20 cellular contexts compared by ENCODE assay signal in the genomic region with DNA sequence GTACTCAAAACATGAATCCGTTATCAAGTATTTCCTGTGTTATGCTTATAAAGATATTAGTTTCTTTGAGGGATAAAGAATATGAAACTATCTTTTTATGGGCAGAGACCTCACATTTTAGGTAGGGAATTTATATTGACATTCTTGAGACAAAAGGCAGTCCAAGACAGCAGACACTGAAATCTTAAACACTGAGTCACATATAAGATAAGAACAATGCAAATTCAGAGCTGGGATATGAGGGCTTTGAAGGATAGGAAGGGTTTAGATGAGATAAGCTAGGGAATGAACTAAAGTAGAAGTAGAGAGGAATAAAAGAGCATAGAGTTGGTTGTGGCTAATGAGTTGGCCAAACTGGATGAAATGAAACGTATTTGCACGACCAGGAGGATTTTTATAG. TPM values are rescaled to one million over a fixed set of nuclear protein-coding genes. Genes with fewer than 3 reads are reported as not detected.
DNase-seq lines count a peak whose midpoint lies in the region; ATAC-seq and TF ChIP-seq lines count a peak whose summit lies in the region.
"Had no signal": no experiment of that assay in that cellular context is flagged by ENCODE, and none has a peak within 500 bp of the region (broad histone marks: within the 10 kb centered on the region; RNA-seq: fewer than 3 reads in every experiment).

No MANE protein-coding gene starts in this region.

- no peak for ATAC-seq in WTC11
- ATAC-seq: activated T-helper 17 cell treated with anti-CD3 and anti-CD28 coated beads, Interleukin-2, amount 50 U/mL, for 72 hours; naive thymus-derived CD4-positive, alpha-beta T cell had no signal

- no peak overlapping the region for H3K4me2 ChIP-seq in SK-N-SH

- H3K4me3 Mint-ChIP-seq in Caco-2 (ENCODE audit: unreplicated experiment) (peak overlapping the region; percentile 29), neural crest cell (no peak overlapping the region), MCF 10A (ENCODE audit: unreplicated experiment) (no peak overlapping the region), WTC11 (no peak overlapping the region)
- H3K4me3 Mint-ChIP-seq: activated T-helper 17 cell treated with anti-CD3 and anti-CD28 coated beads, Interleukin-2, amount 50 U/mL, for 72 hours; CD4-positive, alpha-beta T cell; naive thymus-derived CD4-positive, alpha-beta T cell had no signal

- H3K36me3 ChIP-seq in Caco-2 (ENCODE audit: control insufficient read depth, insufficient read depth, low read length) (no peaks in the 10 kb centered on the region), SK-N-SH (replicated peaks in 1 of 2; ENCODE audit: control insufficient read depth in 1 of 2, insufficient read depth in 2 of 2, low read length in 1 of 2) (peaks cover 42 to 53% of the 10 kb centered on the region in 2 experiments)
- H3K36me3 ChIP-seq: uterus had no signal

- H2AFZ ChIP-seq in SK-N-SH (ENCODE audit: low read depth), result no peak overlapping the region
- H2AFZ ChIP-seq: parathyroid adenoma had no signal

- H4K20me1 ChIP-seq in SK-N-SH (ENCODE audit: insufficient read depth), result no peaks in the 10 kb centered on the region

- peaks cover 32% of the 10 kb centered on the region for H3K4me1 Mint-ChIP-seq in Caco-2 (ENCODE audit: low read depth, unreplicated experiment)
- peaks cover 15% of the 10 kb centered on the region for H3K4me1 Mint-ChIP-seq in neural crest cell
- H3K4me1 Mint-ChIP-seq in MCF 10A (ENCODE audit: insufficient read depth, unreplicated experiment), result peaks cover 10% of the 10 kb centered on the region
- H3K4me1 Mint-ChIP-seq in WTC11, result peaks cover 12% of the 10 kb centered on the region
- H3K4me1 Mint-ChIP-seq: activated T-helper 17 cell treated with anti-CD3 and anti-CD28 coated beads, Interleukin-2, amount 50 U/mL, for 72 hours had no signal

- H3K27ac ChIP-seq in SK-N-SH (ENCODE audit: low read depth in 2 of 2, low read length in 1 of 2), result peak overlapping the region in 1 of 2 experiments; percentile 70; a peak in 2 of 4 replicates
- H3K27ac ChIP-seq: parathyroid adenoma, uterus had no signal

- no peak for TF ChIP-seq RAD21 in SK-N-SH (IDR thresholded peaks at IDR 0.05; ENCODE audit: low read length)

- H3K27me3 ChIP-seq in Caco-2 (replicated peaks; ENCODE audit: control insufficient read depth, insufficient read depth, low read length) (no peaks in the 10 kb centered on the region), SK-N-SH (ENCODE audit: insufficient read depth) (no peaks in the 10 kb centered on the region)
- H3K27me3 ChIP-seq: uterus had no signal

- no peaks in the 10 kb centered on the region for H3K9me2 ChIP-seq in SK-N-SH

- peaks cover 37% of the 10 kb centered on the region for H3F3A ChIP-seq in SK-N-SH (replicated peaks; ENCODE audit: insufficient read depth)

- CTCF ChIA-PET in Caco-2 (lab: Charles Lee) (no interaction called here), SK-N-SH (lab: Yijun Ruan, JAX) (no interaction called here), MCF 10A (lab: Yijun Ruan, JAX) (interaction anchor here (1.3 kb wide), 1 partner anchor 24 kb away, joined by 5 read pairs; no protein-coding TSS in a partner anchor), WTC11 (lab: Charles Lee) (no interaction called here)

- H3K27me3 Mint-ChIP-seq in Caco-2 (ENCODE audit: insufficient read depth, unreplicated experiment), result no peaks in the 10 kb centered on the region
- no peaks in the 10 kb centered on the region for H3K27me3 Mint-ChIP-seq in neural crest cell (ENCODE audit: low read depth)
- no peaks in the 10 kb centered on the region for H3K27me3 Mint-ChIP-seq in MCF 10A (ENCODE audit: insufficient read depth, unreplicated experiment)
- H3K27me3 Mint-ChIP-seq in WTC11 (ENCODE audit: low read depth), result no peaks in the 10 kb centered on the region
- H3K27me3 Mint-ChIP-seq: activated T-helper 17 cell treated with anti-CD3 and anti-CD28 coated beads, Interleukin-2, amount 50 U/mL, for 72 hours; CD4-positive, alpha-beta T cell; naive thymus-derived CD4-positive, alpha-beta T cell had no signal

- intact Hi-C loops in Caco-2 (cut with micrococcal nuclease; ENCODE audit: unreplicated experiment), result loop anchor here (5.0 kb wide), 1 partner anchor 49 kb away; no protein-coding TSS in a partner anchor
- intact Hi-C loops in MCF 10A (cut with micrococcal nuclease), result no loop called here

- H3K36me3 Mint-ChIP-seq in Caco-2 (ENCODE audit: insufficient read depth, unreplicated experiment) (peaks cover 37% of the 10 kb centered on the region), neural crest cell (ENCODE audit: low read depth) (peaks cover 22% of the 10 kb centered on the region), MCF 10A (ENCODE audit: insufficient read depth, unreplicated experiment) (peaks cover 32% of the 10 kb centered on the region), WTC11 (peaks cover 36% of the 10 kb centered on the region)

- H3K27ac Mint-ChIP-seq in Caco-2 (ENCODE audit: unreplicated experiment) (peak overlapping the region; percentile 83), neural crest cell (ENCODE audit: unreplicated experiment) (peak overlapping the region; percentile 8), MCF 10A (ENCODE audit: low read depth, unreplicated experiment) (no peak overlapping the region), WTC11 (no peak overlapping the region)
- H3K27ac Mint-ChIP-seq: activated T-helper 17 cell treated with anti-CD3 and anti-CD28 coated beads, Interleukin-2, amount 50 U/mL, for 72 hours; CD4-positive, alpha-beta T cell; naive thymus-derived CD4-positive, alpha-beta T cell had no signal

- WGBS in SK-N-SH (ENCODE audit: low lambda C conversion rate), result 69% methylated on average over 3 of the region's 3 CpGs

- peak in 1 of 2 experiments; percentile 5 for DNase-seq in Caco-2
- DNase-seq in SK-N-SH, result no peak
- peak; percentile 30 for DNase-seq in dermis blood vessel endothelial cell
- DNase-seq in neural crest cell (ENCODE audit: low read depth, low spot score), result no peak
- no peak for DNase-seq in MCF 10A (ENCODE audit: unreplicated experiment)
- DNase-seq in NK-92 (lab: John Stamatoyannopoulos, UW; ENCODE audit: unreplicated experiment), result no peak
- DNase-seq in NCI-H128 (lab: John Stamatoyannopoulos, UW; ENCODE audit: unreplicated experiment), result no peak
- DNase-seq in WTC11 (ENCODE audit: low spot score), result no peak
- DNase-seq: caudate nucleus; CD4-positive, alpha-beta T cell; DMS53; effector CD4-positive, alpha-beta T cell; islet precursor cell; naive thymus-derived CD4-positive, alpha-beta T cell; NCI-H2029; small intestine; substantia nigra; uterus had no signal

- H3K9me3 ChIP-seq in Caco-2 (no peaks in the 10 kb centered on the region), SK-N-SH (no peaks in the 10 kb centered on the region)
- H3K9me3 ChIP-seq: uterus had no signal

- peaks cover 51% of the 10 kb centered on the region for H3K4me1 ChIP-seq in Caco-2
- H3K4me1 ChIP-seq in SK-N-SH (ENCODE audit: control insufficient read depth in 1 of 2, insufficient read depth in 2 of 2, low read depth in 1 of 2, low read length in 1 of 2), result peaks cover 0 to 13% of the 10 kb centered on the region in 2 experiments; a peak in 2 of 4 replicates
- H3K4me1 ChIP-seq: parathyroid adenoma, uterus had no signal

- H3K4me3 ChIP-seq in Caco-2 (ENCODE audit: low read depth, low read length), result no peak overlapping the region
- no peak overlapping the region for H3K4me3 ChIP-seq in SK-N-SH (ENCODE audit: low read depth in 2 of 2, low read length in 1 of 2)
- H3K4me3 ChIP-seq: uterus had no signal

- POLR2A ChIA-PET in Caco-2 (lab: Charles Lee), result no interaction called here
- POLR2A ChIA-PET in SK-N-SH (lab: Yijun Ruan, JAX), result no interaction called here
- POLR2A ChIA-PET in MCF 10A (lab: Yijun Ruan, JAX), result no interaction called here
- POLR2A ChIA-PET in WTC11 (lab: Charles Lee), result no interaction called here

- no peaks in the 10 kb centered on the region for H3K79me2 ChIP-seq in SK-N-SH (ENCODE audit: insufficient read depth)
- H3K79me2 ChIP-seq: parathyroid adenoma had no signal

- peak in 1 of 2 experiments; percentile 48; a peak in 1 of 4 replicates for TF ChIP-seq EP300 in SK-N-SH (IDR thresholded peaks at IDR 0.05; ENCODE audit: borderline replicate concordance in 1 of 2, low read depth in 1 of 2, low read length in 1 of 2)

- TF ChIP-seq CTCF in Caco-2 (IDR thresholded peaks at IDR 0.05; ENCODE audit: insufficient read depth in 1 of 2, low read depth in 1 of 2, low read length in 1 of 2, severe bottlenecking in 1 of 2, unreplicated experiment in 1 of 2), result no peak
- TF ChIP-seq CTCF in SK-N-SH (IDR thresholded peaks at IDR 0.05), result no peak
- no peak for TF ChIP-seq CTCF in neural crest cell (conservative IDR thresholded peaks at IDR 0.05)
- no peak for TF ChIP-seq CTCF in MCF 10A (IDR thresholded peaks at IDR 0.05; ENCODE audit: unreplicated experiment)
- no peak for TF ChIP-seq CTCF in WTC11 (IDR thresholded peaks at IDR 0.05)

- no peak overlapping the region; the same call in 1 of the 2 replicates for H3K9ac ChIP-seq in SK-N-SH
- H3K9ac ChIP-seq: parathyroid adenoma had no signal

- no TSS peak for BruUV-seq in Caco-2 (replicated peaks; lab: Mats Ljungman, UMichigan)
- no TSS peak for BruUV-seq in MCF 10A (replicated peaks; lab: Mats Ljungman, UMichigan)

- H3K9me3 Mint-ChIP-seq in Caco-2 (ENCODE audit: unreplicated experiment), result no peaks in the 10 kb centered on the region
- H3K9me3 Mint-ChIP-seq in neural crest cell, result no peaks in the 10 kb centered on the region
- H3K9me3 Mint-ChIP-seq in MCF 10A (ENCODE audit: unreplicated experiment), result no peaks in the 10 kb centered on the region
- no peaks in the 10 kb centered on the region for H3K9me3 Mint-ChIP-seq in WTC11
- H3K9me3 Mint-ChIP-seq: activated T-helper 17 cell treated with anti-CD3 and anti-CD28 coated beads, Interleukin-2, amount 50 U/mL, for 72 hours; CD4-positive, alpha-beta T cell; naive thymus-derived CD4-positive, alpha-beta T cell had no signal

TF ChIP-seq in WTC11, 78 proteins besides CTCF, POLR2A, EP300 and RAD21 (continues in another document):
- TF ChIP-seq SMAD3 (CRISPR knock-in tag; IDR thresholded peaks at IDR 0.05; ENCODE audit: borderline replicate concordance) (no peak), RORB (CRISPR knock-in tag; IDR thresholded peaks at IDR 0.05) (no peak), RELA (CRISPR knock-in tag; IDR thresholded peaks at IDR 0.05; ENCODE audit: borderline replicate concordance) (no peak), MXD4 (CRISPR knock-in tag; IDR thresholded peaks at IDR 0.05; ENCODE audit: borderline replicate concordance) (no peak)

RNA-seq across cellular contexts. Expression of a gene that starts 58.4 kb away (rescaled TPM):
- total RNA-seq in Caco-2 (2022) (8.7 and 11.0 TPM in 2 replicates), dermis blood vessel endothelial cell (5.7 and 7.5 TPM in 2 replicates), neural crest cell (9.3 and 11.4 TPM in 2 replicates), MCF 10A (2022) (2.7 and 3.3 TPM in 2 replicates), WTC11 (2021) (5.2 to 6.4 TPM (median 5.8 TPM) in 3 replicates)
- polyA plus RNA-seq in SK-N-SH (2012; rRNA removed), result 3.5 and 4.4 TPM in 2 replicates
- 3.7 and 3.8 TPM in 2 replicates for polyA plus RNA-seq in SK-N-SH (2012; cell fraction: cytosol; rRNA removed)
- 3.2 and 5.8 TPM in 2 replicates for polyA plus RNA-seq in SK-N-SH (2012; cell fraction: nucleus; rRNA removed)

RNA-seq across cellular contexts. Expression of a gene that starts 58.4 kb away (rescaled TPM):
- total RNA-seq in Caco-2 (2022), result 3.9 and 4.4 TPM in 2 replicates
- 4.7 and 6.3 TPM in 2 replicates for polyA plus RNA-seq in SK-N-SH (2012; rRNA removed)
- 6.1 and 7.1 TPM in 2 replicates for polyA plus RNA-seq in SK-N-SH (2012; cell fraction: cytosol; rRNA removed)
- polyA plus RNA-seq in SK-N-SH (2012; cell fraction: nucleus; rRNA removed), result 7.0 and 11.9 TPM in 2 replicates
- total RNA-seq in dermis blood vessel endothelial cell, result 2.8 and 4.1 TPM in 2 replicates
- total RNA-seq in neural crest cell, result 4.9 and 5.8 TPM in 2 replicates
- 6.9 and 10.2 TPM in 2 replicates for total RNA-seq in MCF 10A (2022)
- total RNA-seq in WTC11 (2021), result 1.6 to 1.8 TPM (median 1.7 TPM) in 3 replicates

Comparison
In these comparisons a context has a peak if more than half of its experiments do, and no peak if none do; other contexts are left out.
1. H3K27ac Mint-ChIP-seq: peak in Caco-2 (single experiment) and neural crest cell (single experiment); none in MCF 10A (single experiment) and WTC11 (single experiment).